Comparison of ENCODE assay signal across 7 cellular contexts in the genomic region with DNA sequence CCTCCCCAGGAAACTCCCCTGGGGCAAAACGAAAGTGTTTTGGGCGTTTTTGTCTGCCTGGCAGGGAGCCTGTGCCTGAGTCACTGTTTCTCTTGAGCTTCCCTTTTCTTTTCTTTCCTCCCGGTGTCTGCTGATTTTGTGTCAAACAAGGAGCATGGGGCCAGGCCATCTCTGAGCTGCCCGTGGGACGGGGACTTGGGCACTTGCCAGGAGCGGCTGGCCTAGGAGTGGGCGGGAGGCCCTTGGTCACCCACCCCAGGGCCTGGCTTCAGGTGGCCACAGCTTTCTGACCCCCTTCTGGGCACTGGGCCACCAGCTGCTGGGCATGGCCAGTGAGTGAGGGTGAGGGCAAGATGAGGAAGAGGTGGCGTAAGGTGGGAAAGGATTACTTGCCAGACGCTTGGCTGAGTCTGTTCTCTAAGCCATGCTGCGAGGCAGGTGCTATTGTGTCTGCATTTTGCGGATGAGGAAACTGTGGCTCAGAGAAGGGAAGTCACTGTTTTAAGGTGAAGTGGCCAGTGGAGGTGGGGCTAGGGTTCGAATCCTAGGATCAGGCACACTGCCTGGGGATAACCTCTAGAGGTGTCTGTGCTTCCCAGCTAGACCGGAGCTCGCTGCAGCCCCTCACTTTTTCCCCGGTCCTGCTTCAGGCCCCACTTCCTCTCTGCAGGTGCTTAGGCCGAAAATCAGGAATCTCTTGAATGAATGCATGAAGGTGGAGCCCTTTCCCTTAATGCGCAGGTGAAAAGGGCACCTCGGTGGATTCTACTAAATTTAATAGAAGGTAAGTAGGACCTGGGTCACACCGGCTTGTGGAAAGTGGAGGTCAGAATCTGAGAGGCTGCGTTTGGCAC. TPM values are rescaled to one million over a fixed set of nuclear protein-coding genes. Genes with fewer than 3 reads are reported as not detected.
DNase-seq lines count a peak whose midpoint lies in the region; ATAC-seq and FAIRE-seq lines count a peak whose summit lies in the region.

No MANE protein-coding gene starts in this region.

- FAIRE-seq in GM18507 (lab: Jason Lieb, UNC) = peak; percentile 93

- DNase-seq in GM18507 (ENCODE audit: extremely low spot score, insufficient read length, low read depth) (no peak), NT2/D1 (ENCODE audit: low read depth, low spot score) (no peak), NCI-H1105 (lab: John Stamatoyannopoulos, UW) (no peak), left lobe of liver (ENCODE audit: low spot score) (no peak), NCI-H2227 (lab: John Stamatoyannopoulos, UW; ENCODE audit: unreplicated experiment) (no peak)

- ATAC-seq in left lobe of liver = no peak

- no peak overlapping the region for H3K4me3 ChIP-seq in NT2/D1 (ENCODE audit: insufficient read length, low read depth)
- peak overlapping the region in 1 of 2 donors; percentile 8 for H3K4me3 ChIP-seq in duodenal mucosa (ENCODE audit: low read depth in 1 of 2, low read length in 2 of 2)
- peak overlapping the region; percentile 29 for H3K4me3 ChIP-seq in skeletal muscle satellite cell (ENCODE audit: low read length)

- H3K9ac ChIP-seq in NT2/D1 (ENCODE audit: insufficient read length, low read depth) (peak overlapping the region; percentile 64), duodenal mucosa (ENCODE audit: low read depth in 1 of 2, low read length in 2 of 2) (no peak overlapping the region), skeletal muscle satellite cell (ENCODE audit: low read depth, low read length) (no peak overlapping the region)

- H3K4me2 ChIP-seq in skeletal muscle satellite cell (ENCODE audit: low read length) = peak overlapping the region; percentile 54

- H3K9me3 ChIP-seq in NT2/D1 (ENCODE audit: insufficient read depth, low read length) (no peaks in the 10 kb centered on the region), duodenal mucosa (ENCODE audit: control insufficient read depth in 1 of 2, low read length in 2 of 2) (no peaks in the 10 kb centered on the region), skeletal muscle satellite cell (replicated peaks; ENCODE audit: low read length) (no peaks in the 10 kb centered on the region)

- H3K27ac ChIP-seq in duodenal mucosa (ENCODE audit: low read depth, low read length) = peak overlapping the region; percentile 26

- H3K4me1 ChIP-seq in NT2/D1 (ENCODE audit: insufficient read depth, insufficient read length) = peaks cover 15% of the 10 kb centered on the region
- peaks cover 21 to 34% of the 10 kb centered on the region in 2 donors for H3K4me1 ChIP-seq in duodenal mucosa (ENCODE audit: control insufficient read depth in 1 of 2, insufficient read depth in 2 of 2, low read length in 2 of 2)
- H3K4me1 ChIP-seq in skeletal muscle satellite cell (ENCODE audit: control insufficient read depth, insufficient read depth, low read length) = peaks cover 16% of the 10 kb centered on the region

- H3K27me3 ChIP-seq in NT2/D1 (ENCODE audit: insufficient read depth, insufficient read length) (peaks cover 17% of the 10 kb centered on the region), duodenal mucosa (ENCODE audit: control insufficient read depth in 1 of 2, insufficient read depth in 2 of 2, low read length in 2 of 2) (no peaks in the 10 kb centered on the region), skeletal muscle satellite cell (ENCODE audit: control insufficient read depth, insufficient read depth, low read length) (peaks cover 31% of the 10 kb centered on the region)

- no peaks in the 10 kb centered on the region for H3K36me3 ChIP-seq in NT2/D1 (ENCODE audit: insufficient read depth, insufficient read length, low read length)
- no peaks in the 10 kb centered on the region for H3K36me3 ChIP-seq in duodenal mucosa (ENCODE audit: control insufficient read depth in 1 of 2, insufficient read depth in 2 of 2, low read length in 2 of 2)
- no peaks in the 10 kb centered on the region for H3K36me3 ChIP-seq in skeletal muscle satellite cell (ENCODE audit: insufficient read depth, low read length)

RNA-seq across cellular contexts. Expression of a gene that starts 7.8 kb away (rescaled TPM):
- total RNA-seq in skeletal muscle satellite cell (2012; rRNA removed) = not detected in 2 replicates
- 2.8 TPM for total RNA-seq in left lobe of liver
